ENCODE assay signal across 8 cellular contexts in the genomic region with DNA sequence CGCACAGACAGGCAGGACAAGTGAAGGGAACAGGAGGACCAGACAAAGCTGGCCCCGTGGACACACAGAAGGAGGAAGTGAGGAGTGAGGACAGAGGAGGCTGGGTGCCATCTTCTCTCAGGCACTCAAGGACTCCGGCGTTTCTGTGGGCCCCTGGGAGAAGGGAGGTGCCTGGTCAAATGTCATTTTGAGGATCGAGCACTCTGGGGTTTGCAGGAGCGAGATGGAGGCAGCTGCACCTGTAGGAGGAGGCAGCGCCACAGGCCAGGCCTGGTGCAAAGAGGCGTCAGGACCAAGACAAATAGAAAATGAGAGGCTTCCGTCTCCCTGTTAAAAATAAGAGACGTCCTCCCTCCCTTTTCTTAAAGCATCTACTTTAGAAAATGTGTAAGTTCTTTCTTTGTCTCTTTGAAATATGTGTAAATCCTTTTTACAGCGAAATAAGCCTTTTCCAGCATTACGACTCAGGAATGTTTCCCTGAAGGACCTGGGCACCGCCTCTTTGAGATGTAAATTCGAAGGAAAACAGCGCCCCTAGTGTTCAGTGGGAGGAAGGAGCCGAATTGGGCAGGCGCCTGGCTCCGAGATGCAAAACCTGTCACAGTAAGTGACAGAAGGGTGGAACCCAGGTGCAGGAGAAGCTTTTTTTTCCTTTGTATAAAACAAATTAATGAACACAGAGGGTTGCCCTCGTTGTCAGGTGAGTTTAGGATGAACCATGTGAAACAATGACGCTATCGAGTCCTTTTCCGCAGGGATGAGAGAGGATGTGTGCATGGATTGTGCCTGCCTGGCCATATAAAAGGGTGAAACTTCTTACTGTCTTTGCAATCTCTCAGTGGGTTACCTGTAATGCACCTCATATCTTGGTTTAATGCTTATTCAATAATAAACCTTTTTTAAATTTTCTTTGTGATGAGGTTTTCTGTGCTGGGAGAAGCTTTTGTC. TPM values are rescaled to one million over a fixed set of nuclear protein-coding genes. Genes with fewer than 3 reads are reported as not detected.
DNase-seq lines count a peak whose midpoint lies in the region; ATAC-seq and TF ChIP-seq lines count a peak whose summit lies in the region.

No MANE protein-coding gene starts in this region.

- H3K9me3 Mint-ChIP-seq in activated naive CD4-positive, alpha-beta T cell treated with anti-CD3 and anti-CD28 coated beads for 36 hours = no peaks in the 10 kb centered on the region

- no peaks in the 10 kb centered on the region for H3K79me1 ChIP-seq in neuronal stem cell (ENCODE audit: low read depth, low read length)

- CTCF ChIA-PET in activated naive CD4-positive, alpha-beta T cell treated with anti-CD3 and anti-CD28 coated beads for 36 hours (lab: Charles Lee) = interaction anchor here (0.7 to 1.8 kb wide), 6 partner anchors 8 to 138 kb away, joined by 3 to 8 read pairs (median 4); no protein-coding TSS in a partner anchor

- H3K9ac ChIP-seq in neuronal stem cell (ENCODE audit: low read depth, low read length, poor library complexity) = no peak overlapping the region

- no peak overlapping the region for H2BK5ac ChIP-seq in neuronal stem cell (ENCODE audit: low read length)

- H3K36me3 Mint-ChIP-seq in activated naive CD4-positive, alpha-beta T cell treated with anti-CD3 and anti-CD28 coated beads for 36 hours (ENCODE audit: low read depth) = no peaks in the 10 kb centered on the region

- H3K27me3 ChIP-seq in SJCRH30 (peaks cover 40% of the 10 kb centered on the region), neuronal stem cell (ENCODE audit: control insufficient read depth in 3 of 3, insufficient read depth in 3 of 3, low read depth in 1 of 3, low read length in 3 of 3) (peaks cover 0 to 23% (median 0%) of the 10 kb centered on the region in 3 experiments)

- H3K27ac Mint-ChIP-seq in activated naive CD4-positive, alpha-beta T cell treated with anti-CD3 and anti-CD28 coated beads for 36 hours = no peak overlapping the region

- no peak overlapping the region for H3K4me3 Mint-ChIP-seq in activated naive CD4-positive, alpha-beta T cell treated with anti-CD3 and anti-CD28 coated beads for 36 hours

- no peak overlapping the region for H2BK15ac ChIP-seq in neuronal stem cell (ENCODE audit: low read length)

- no peak overlapping the region for H3K23ac ChIP-seq in neuronal stem cell (ENCODE audit: low read depth, low read length, poor library complexity)

- no peak overlapping the region for H2AFZ ChIP-seq in neuronal stem cell (ENCODE audit: low read length)

- peak overlapping the region; percentile 20 for H3K18ac ChIP-seq in neuronal stem cell (ENCODE audit: low read length)

- H2BK120ac ChIP-seq in neuronal stem cell (ENCODE audit: low read depth, low read length) = no peak overlapping the region

- H3K27ac ChIP-seq in SJCRH30 = no peak overlapping the region
- H3K27ac ChIP-seq in neuronal stem cell (replicated peaks; ENCODE audit: low read length) = no peak overlapping the region

- H3K4me1 ChIP-seq in SJCRH30 (no peaks in the 10 kb centered on the region), neuronal stem cell (ENCODE audit: control insufficient read depth in 2 of 2, insufficient read depth in 1 of 2, low read depth in 1 of 2, low read length in 2 of 2) (no peaks in the 10 kb centered on the region)

- H3K27me3 Mint-ChIP-seq in activated naive CD4-positive, alpha-beta T cell treated with anti-CD3 and anti-CD28 coated beads for 36 hours (ENCODE audit: low read depth) = peaks cover 4% of the 10 kb centered on the region

- peak; percentile 67 for ATAC-seq in HG02885 (IDR thresholded peaks at IDR 0.05; ENCODE audit: poor library complexity, unreplicated experiment)
- ATAC-seq in GM19351 (IDR thresholded peaks at IDR 0.05; ENCODE audit: unreplicated experiment) = no peak

- intact Hi-C loops in activated naive CD4-positive, alpha-beta T cell treated with anti-CD3 and anti-CD28 coated beads for 36 hours (cut with micrococcal nuclease) = no loop called here

- H3K9me3 ChIP-seq in SJCRH30 (replicated peaks) (no peaks in the 10 kb centered on the region), neuronal stem cell (replicated peaks in 1 of 2; ENCODE audit: control insufficient read depth in 2 of 2, insufficient read depth in 1 of 2, low read depth in 1 of 2, low read length in 2 of 2) (no peaks in the 10 kb centered on the region)

- H3K4me2 ChIP-seq in neuronal stem cell (ENCODE audit: insufficient read depth, low read length, poor library complexity, severe bottlenecking) = no peak overlapping the region

- peak overlapping the region; percentile 77 for H4K8ac ChIP-seq in neuronal stem cell (ENCODE audit: low read depth, low read length)

- no peaks in the 10 kb centered on the region for H3K36me3 ChIP-seq in SJCRH30
- no peaks in the 10 kb centered on the region for H3K36me3 ChIP-seq in neuronal stem cell (replicated peaks in 1 of 2; ENCODE audit: control insufficient read depth in 2 of 2, insufficient read depth in 2 of 2, low read length in 2 of 2)

- no peak overlapping the region for H2BK12ac ChIP-seq in neuronal stem cell (ENCODE audit: low read length)

- no peak overlapping the region for H2AK5ac ChIP-seq in neuronal stem cell (ENCODE audit: low read depth, low read length)

- no peak overlapping the region for H3K4ac ChIP-seq in neuronal stem cell (ENCODE audit: low read length)

- peak; percentile 17 for TF ChIP-seq CTCF in epithelial cell of esophagus (IDR thresholded peaks at IDR 0.05; ENCODE audit: insufficient read depth, low read depth, low read length, missing control alignments)

- WGBS in neuronal stem cell (ENCODE audit: extremely low coverage in 2 of 2, insufficient read length in 2 of 2, insufficient replicate concordance in 1 of 2), 2 donors = no CpG with 5 or more reads among the region's 22 CpGs

- no peaks in the 10 kb centered on the region for H3K4me1 Mint-ChIP-seq in activated naive CD4-positive, alpha-beta T cell treated with anti-CD3 and anti-CD28 coated beads for 36 hours (ENCODE audit: low read depth)

- H4K91ac ChIP-seq in neuronal stem cell (ENCODE audit: low read depth, low read length, poor library complexity) = no peak overlapping the region

- DNase-seq in activated naive CD4-positive, alpha-beta T cell treated with anti-CD3 and anti-CD28 coated beads for 36 hours = peak; percentile 39
- DNase-seq in activated naive CD4-positive, alpha-beta T cell (lab: John Stamatoyannopoulos, UW) = no peak
- peak; percentile 38 to 69 for DNase-seq in SJCRH30
- DNase-seq in epithelial cell of esophagus (ENCODE audit: low read depth) = peak; percentile 2
- DNase-seq in neuronal stem cell (ENCODE audit: low spot score) = peak; percentile 67
- DNase-seq in GF-D8 (lab: John Stamatoyannopoulos, UW) = no peak

- H3K4me3 ChIP-seq in SJCRH30 (no peak overlapping the region), epithelial cell of esophagus (ENCODE audit: low read length) (no peak overlapping the region), neuronal stem cell (ENCODE audit: low read length in 2 of 2) (no peak overlapping the region)

- no peak overlapping the region for H3K14ac ChIP-seq in neuronal stem cell (ENCODE audit: low read length)

RNA-seq across cellular contexts. Expression of a gene that starts 1.4 kb away (rescaled TPM):
- not detected for total RNA-seq in activated naive CD4-positive, alpha-beta T cell treated with anti-CD3 and anti-CD28 coated beads for 36 hours
- total RNA-seq in SJCRH30 (2014; rRNA removed; shearing (Covaris generic)) = not detected in 2 replicates
- polyA plus RNA-seq in neuronal stem cell (2013, experiment 1 of 2) = 0.01 TPM
- 0.01 TPM for polyA plus RNA-seq in neuronal stem cell (2013, experiment 2 of 2)

Comparison
In these comparisons a context has a peak if more than half of its experiments do, and no peak if none do; other contexts are left out.
1. DNase-seq: peak in activated naive CD4-positive, alpha-beta T cell treated with anti-CD3 and anti-CD28 coated beads for 36 hours (single experiment), SJCRH30 (2 of 2), epithelial cell of esophagus (single experiment) and neuronal stem cell (single experiment); none in activated naive CD4-positive, alpha-beta T cell (0 of 4) and GF-D8 (single experiment).